1 cellular context compared by ENCODE assay signal in genomic region chr14:22483863-22484593, GRCh38.
TF ChIP-seq lines count a peak whose summit lies in the region.

No MANE protein-coding gene starts in this region.

TF ChIP-seq in GM12878, 131 proteins besides CTCF, POLR2A, EP300 and RAD21 (continued from another document):
- peak; percentile 79 for TF ChIP-seq CUX1 (IDR thresholded peaks at IDR 0.05; ENCODE audit: insufficient replicate concordance, low read depth, low read length)
- no peak for TF ChIP-seq ATF2 (IDR thresholded peaks at IDR 0.05; ENCODE audit: low read length)
- TF ChIP-seq STAT1 (conservative IDR thresholded peaks at IDR 0.05): peak; percentile 84; the same call in 1 of the 2 replicates
- peak; percentile 69; the same call in 1 of the 2 replicates for TF ChIP-seq IKZF1 (conservative IDR thresholded peaks at IDR 0.05)
- TF ChIP-seq KDM1A (IDR thresholded peaks at IDR 0.05; ENCODE audit: borderline replicate concordance): no peak
- TF ChIP-seq MEF2B (IDR thresholded peaks at IDR 0.05; ENCODE audit: partially characterized antibody, poor library complexity, severe bottlenecking): peak; percentile 98
- TF ChIP-seq NKRF (conservative IDR thresholded peaks at IDR 0.05): no peak
